ENCODE assay signal across 17 cellular contexts in the genomic region with DNA sequence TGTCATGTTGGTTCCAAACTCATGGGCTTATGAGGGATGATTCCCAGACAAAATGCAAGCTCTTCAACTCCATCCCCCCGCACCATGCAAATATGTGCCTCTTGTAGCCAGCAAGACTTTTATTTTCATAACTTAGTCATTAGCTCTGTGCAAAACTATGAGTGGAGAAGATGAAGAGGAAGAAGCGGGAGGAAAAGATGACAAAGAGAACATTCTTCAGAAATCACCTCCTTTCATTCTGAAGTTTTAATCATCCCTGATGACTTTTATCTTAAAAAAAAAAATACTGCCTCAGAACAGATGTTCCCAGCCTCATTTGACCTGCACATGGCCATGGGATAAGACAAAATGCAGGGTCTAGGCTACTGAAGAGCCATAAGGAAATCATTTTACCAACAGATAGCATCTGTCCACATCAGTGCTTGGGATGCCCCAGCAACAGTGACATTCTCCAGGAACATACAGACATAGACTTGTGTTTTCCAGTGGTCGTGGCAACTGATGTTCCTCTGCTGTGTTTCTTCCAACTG.
"Had no signal": no experiment of that assay in that cellular context is flagged by ENCODE, and none has a peak within 500 bp of the region (broad histone marks: within the 10 kb centered on the region; RNA-seq: fewer than 3 reads in every experiment).

No MANE protein-coding gene starts in this region.

- FAIRE-seq: frontal cortex, keratinocyte, small intestine had no signal

- H3K4me3 ChIP-seq: right atrium auricular region, tibial nerve had no signal

- ATAC-seq: activated CD8-positive, alpha-beta T cell treated with anti-CD3 and anti-CD28 coated beads for 36 hours; effector memory CD8-positive, alpha-beta T cell; left ventricle myocardium superior had no signal

- DNase-seq: activated CD8-positive, alpha-beta memory T cell treated with anti-CD3 and anti-CD28 coated beads, Interleukin-2, amount 50 U/mL, for 4 hours; activated CD8-positive, alpha-beta T cell treated with anti-CD3 and anti-CD28 coated beads for 36 hours; activated naive CD8-positive, alpha-beta T cell treated with anti-CD3 and anti-CD28 coated beads, Interleukin-2, amount 10 ng/mL, durations not matched to agents 7 days and 5 days; aorta; caudate nucleus; effector memory CD8-positive, alpha-beta T cell; erythroblast; left ventricle myocardium superior; midbrain; naive B cell; posterior cingulate gyrus; small intestine; T-helper 9 cell had no signal

- H3K27me3 ChIP-seq: right atrium auricular region, tibial nerve had no signal

- H3K36me3 ChIP-seq: right atrium auricular region, tibial nerve had no signal
